21 cellular contexts compared by ENCODE assay signal in the genomic region with DNA sequence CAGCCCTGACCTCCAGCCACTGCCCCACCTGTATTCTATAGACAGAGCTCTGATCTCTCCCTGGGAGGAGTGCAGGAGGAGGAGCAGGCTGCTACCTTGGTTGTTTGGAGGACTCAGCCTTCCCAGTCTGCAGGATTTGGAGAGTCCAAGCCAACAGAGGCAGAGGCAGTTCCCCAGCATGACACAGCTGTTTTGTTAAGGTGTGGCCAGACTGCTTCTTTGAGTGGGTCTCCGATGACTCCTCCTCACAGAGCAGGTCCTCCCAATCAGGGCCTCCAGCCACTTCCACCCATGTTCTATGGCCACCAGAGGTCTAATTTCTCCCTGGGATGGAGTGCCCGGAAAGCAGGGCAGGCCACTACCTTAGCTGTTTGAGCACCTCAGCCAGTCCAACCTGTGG.
"Had no signal": no experiment of that assay in that cellular context is flagged by ENCODE, and none has a peak within 500 bp of the region (broad histone marks: within the 10 kb centered on the region; RNA-seq: fewer than 3 reads in every experiment).

No MANE protein-coding gene starts in this region.

- ATAC-seq: foreskin keratinocyte; left colon; left ventricle myocardium superior; natural killer cell treated with Interleukin-12 subunit alpha and Interleukin-12 subunit beta and Interleukin-15 and Interleukin-18, amount 100 ng/mL, for 72 hours; pancreas; right cardiac atrium; stimulated activated memory B cell treated with anti-CD40 and anti-IgM and Interleukin-4, amounts not matched to agents 10 μg/mL and 1 μg/mL and 100 μg/mL, for 72 hours had no signal

- H2AFZ ChIP-seq: neural progenitor cell had no signal

- H3K27me3 ChIP-seq: colonic mucosa, foreskin keratinocyte, neural progenitor cell, pancreas, stomach, transverse colon had no signal

- H3K36me3 ChIP-seq: colonic mucosa, neural progenitor cell, pancreas, stomach, thoracic aorta, transverse colon had no signal

- H3K4me2 ChIP-seq: neural progenitor cell, smooth muscle cell had no signal

- H3K4me3 ChIP-seq: colonic mucosa, lung, neural progenitor cell, pancreas, smooth muscle cell, stomach, thoracic aorta, transverse colon had no signal

- DNase-seq: colonic mucosa; dermis blood vessel endothelial cell; foreskin keratinocyte; left colon; left ventricle myocardium superior; mesenchymal stem cell; midbrain; occipital lobe; pancreas; right cardiac atrium; stimulated activated CD4-positive, alpha-beta T cell treated with anti-CD3 and anti-CD28 coated beads, Interleukin-4, amount 100 ng/mL, for 1 hour; stimulated activated CD8-positive, alpha-beta memory T cell treated with anti-CD3 and anti-CD28 coated beads, Interleukin-4, amount 100 ng/mL, for 48 hours; stomach; substantia nigra; transverse colon had no signal

- H3K4me1 ChIP-seq: colonic mucosa, foreskin keratinocyte, neural progenitor cell, pancreas, stomach, transverse colon had no signal

- H3K9ac ChIP-seq: neural progenitor cell had no signal

- H3K9me3 ChIP-seq: colonic mucosa, pancreas, stomach, thoracic aorta, transverse colon had no signal

- H3K27ac ChIP-seq: colonic mucosa, foreskin keratinocyte, neural progenitor cell, pancreas, stomach, thoracic aorta, transverse colon had no signal
